ENCODE assay signal across 1 cellular context in genomic region chr18:74288041-74288440, GRCh38.
TF ChIP-seq lines count a peak whose summit lies in the region.

No MANE protein-coding gene starts in this region.

TF ChIP-seq in H1, 55 proteins besides CTCF, POLR2A, EP300 and RAD21 (continued from another document):
- TF ChIP-seq ZNF274 (IDR thresholded peaks at IDR 0.05; ENCODE audit: borderline replicate concordance, extremely low read depth, low read length) (no peak), CHD1 (IDR thresholded peaks at IDR 0.05; ENCODE audit: low read depth, low read length) (no peak)
TF ChIP-seq in H1: peak in this region for 0.
